In genomic region chr6:34914358-34914757, GRCh38 we compare ENCODE assay signal across 23 cellular contexts. TPM values are rescaled to one million over a fixed set of nuclear protein-coding genes. Genes with fewer than 3 reads are reported as not detected.
A peak's percentile ranks its signal among the peaks of the same experiment; 100 is the strongest.
DNase-seq lines count a peak whose midpoint lies in the region; ATAC-seq, FAIRE-seq and TF ChIP-seq lines count a peak whose summit lies in the region.
"Had no signal": no experiment of that assay in that cellular context is flagged by ENCODE, and none has a peak within 500 bp of the region (broad histone marks: within the 10 kb centered on the region; RNA-seq: fewer than 3 reads in every experiment).

No MANE protein-coding gene starts in this region.

- H3K4me3 ChIP-seq in astrocyte (ENCODE audit: insufficient read depth, low read depth, low read length) (no peak overlapping the region), skeletal muscle satellite cell (ENCODE audit: low read length) (no peak overlapping the region)
- H3K4me3 ChIP-seq: BLaER1 treated with 17β-estradiol and CSF1 and Interleukin-3, amounts not matched to agents 10 nM and 100 nM; K562 had no signal

- H4K20me1 ChIP-seq in astrocyte (ENCODE audit: insufficient read depth, low read length), result peaks cover 91% of the 10 kb centered on the region

- no peak overlapping the region for H3K4me3 Mint-ChIP-seq in astrocyte (ENCODE audit: unreplicated experiment)
- H3K4me3 Mint-ChIP-seq: CD4-positive, alpha-beta memory T cell had no signal

- H3K27me3 Mint-ChIP-seq in astrocyte (ENCODE audit: low read depth, unreplicated experiment), result peaks cover 18% of the 10 kb centered on the region
- H3K27me3 Mint-ChIP-seq: CD4-positive, alpha-beta memory T cell had no signal

- peaks cover 12% of the 10 kb centered on the region for H3K4me1 Mint-ChIP-seq in astrocyte (ENCODE audit: low read depth, unreplicated experiment)

- no peak overlapping the region for H2AFZ ChIP-seq in astrocyte (ENCODE audit: low read depth, low read length)

- H3K27ac ChIP-seq in astrocyte (ENCODE audit: low read depth, low read length), result no peak overlapping the region

- H3K79me2 ChIP-seq in astrocyte (ENCODE audit: insufficient read depth, low read length), result peaks cover 11% of the 10 kb centered on the region

- H3K9ac ChIP-seq in astrocyte (ENCODE audit: low read length) (no peak overlapping the region), skeletal muscle satellite cell (ENCODE audit: low read depth, low read length) (peak overlapping the region; percentile 9)
- H3K9ac ChIP-seq: BLaER1 treated with 17β-estradiol and CSF1 and Interleukin-3, amounts not matched to agents 10 nM and 100 nM had no signal

- H3K36me3 ChIP-seq in astrocyte (ENCODE audit: insufficient read depth, low read length) (no peaks in the 10 kb centered on the region), skeletal muscle satellite cell (ENCODE audit: insufficient read depth, low read length) (no peaks in the 10 kb centered on the region)

- in situ Hi-C loops in GM13976 (cut with MboI; ENCODE audit: low sequenced_read_pairs, unreplicated experiment), result no loop called here

- TF ChIP-seq POLR2A in H54 (IDR thresholded peaks at IDR 0.05; ENCODE audit: low read depth, low read length), result no peak

- H3K9me3 Mint-ChIP-seq in astrocyte (ENCODE audit: unreplicated experiment), result no peaks in the 10 kb centered on the region
- H3K9me3 Mint-ChIP-seq: CD4-positive, alpha-beta memory T cell; HFFc6 had no signal

- peaks cover 17% of the 10 kb centered on the region for H3K4me1 ChIP-seq in astrocyte (ENCODE audit: insufficient read depth, low read length)
- H3K4me1 ChIP-seq in skeletal muscle satellite cell (ENCODE audit: control insufficient read depth, insufficient read depth, low read length), result peaks cover 31% of the 10 kb centered on the region
- H3K4me1 ChIP-seq: Caco-2 had no signal

- H3K9me3 ChIP-seq in astrocyte (ENCODE audit: insufficient read depth, low read depth, low read length) (no peaks in the 10 kb centered on the region), skeletal muscle satellite cell (replicated peaks; ENCODE audit: low read length) (no peaks in the 10 kb centered on the region)
- H3K9me3 ChIP-seq: Caco-2 had no signal

- no peak for TF ChIP-seq CTCF in astrocyte (IDR thresholded peaks at IDR 0.05; ENCODE audit: insufficient read depth, low read depth, low read length)
- TF ChIP-seq CTCF in GM13976 (IDR thresholded peaks at IDR 0.05; ENCODE audit: borderline replicate concordance, control extremely low read depth, extremely low read depth, insufficient read depth, missing control alignments), result no peak

- H3K36me3 Mint-ChIP-seq in astrocyte (ENCODE audit: low read depth, unreplicated experiment), result peaks cover 5% of the 10 kb centered on the region

- DNase-seq in EL, result peak; percentile 21
- peak; percentile 37 for DNase-seq in HCEC 1CT
- DNase-seq in astrocyte (ENCODE audit: low read depth), result no peak
- DNase-seq in H54 (ENCODE audit: insufficient read length, low spot score), result no peak
- no peak for DNase-seq in GM13976 (ENCODE audit: low spot score)
- DNase-seq: Caco-2; CD4-positive, alpha-beta memory T cell; DMS 273 treated with DMSO at 0.1 percent for 48 hours; DND-41; GDM1; HFFc6; MM.1S; NCI-H1048; NCI-H1436; NCI-H1930; NCI-H774; NK-92 treated with Interleukin-12 subunit alpha and Interleukin-12 subunit beta, amount 100 ng/mL, for 24 hours had no signal

- H3K27me3 ChIP-seq in astrocyte (ENCODE audit: insufficient read depth, low read length) (peaks cover 22% of the 10 kb centered on the region), skeletal muscle satellite cell (ENCODE audit: control insufficient read depth, insufficient read depth, low read length) (no peaks in the 10 kb centered on the region)
- H3K27me3 ChIP-seq: BLaER1 treated with 17β-estradiol and CSF1 and Interleukin-3, amounts not matched to agents 10 nM and 100 nM had no signal

- peak overlapping the region; percentile 20 for H3K4me2 ChIP-seq in astrocyte (ENCODE audit: low read length)
- peak overlapping the region; percentile 43 for H3K4me2 ChIP-seq in skeletal muscle satellite cell (ENCODE audit: low read length)
- H3K4me2 ChIP-seq: BLaER1 treated with 17β-estradiol and CSF1 and Interleukin-3, amounts not matched to agents 10 nM and 100 nM had no signal

- no peak for ATAC-seq in HG03159 (IDR thresholded peaks at IDR 0.05; ENCODE audit: unreplicated experiment)
- ATAC-seq: K562, Panc1, SK-N-SH treated with all-trans-retinoic acid at 6 μM for 48 hours had no signal

- no peak overlapping the region for H3K27ac Mint-ChIP-seq in astrocyte (ENCODE audit: unreplicated experiment)

- FAIRE-seq in astrocyte (lab: Jason Lieb, UNC), result no peak
- no peak for FAIRE-seq in H54 (lab: Jason Lieb, UNC)
- FAIRE-seq: K562 had no signal

RNA-seq across cellular contexts. Expression of gene ANKS1A, which starts 25.3 kb away (rescaled TPM):
- total RNA-seq in astrocyte, result 15.5 and 18.0 TPM in 2 replicates
- total RNA-seq in skeletal muscle satellite cell (2012; rRNA removed), result 9.0 and 10.4 TPM in 2 replicates

RNA-seq across cellular contexts. Expression of gene TAF11, which starts 26.5 kb away (rescaled TPM):
- total RNA-seq in astrocyte, result 31.5 and 32.6 TPM in 2 replicates
- total RNA-seq in skeletal muscle satellite cell (2012; rRNA removed), result 14.6 and 18.8 TPM in 2 replicates

Comparison
In these comparisons a context has a peak if more than half of its experiments do, and no peak if none do; other contexts are left out.
1. DNase-seq: peak in EL (single experiment) and HCEC 1CT (single experiment); none in astrocyte (single experiment), H54 (single experiment) and GM13976 (single experiment).